Comparison of ENCODE assay signal across 1 cellular context in the genomic region with DNA sequence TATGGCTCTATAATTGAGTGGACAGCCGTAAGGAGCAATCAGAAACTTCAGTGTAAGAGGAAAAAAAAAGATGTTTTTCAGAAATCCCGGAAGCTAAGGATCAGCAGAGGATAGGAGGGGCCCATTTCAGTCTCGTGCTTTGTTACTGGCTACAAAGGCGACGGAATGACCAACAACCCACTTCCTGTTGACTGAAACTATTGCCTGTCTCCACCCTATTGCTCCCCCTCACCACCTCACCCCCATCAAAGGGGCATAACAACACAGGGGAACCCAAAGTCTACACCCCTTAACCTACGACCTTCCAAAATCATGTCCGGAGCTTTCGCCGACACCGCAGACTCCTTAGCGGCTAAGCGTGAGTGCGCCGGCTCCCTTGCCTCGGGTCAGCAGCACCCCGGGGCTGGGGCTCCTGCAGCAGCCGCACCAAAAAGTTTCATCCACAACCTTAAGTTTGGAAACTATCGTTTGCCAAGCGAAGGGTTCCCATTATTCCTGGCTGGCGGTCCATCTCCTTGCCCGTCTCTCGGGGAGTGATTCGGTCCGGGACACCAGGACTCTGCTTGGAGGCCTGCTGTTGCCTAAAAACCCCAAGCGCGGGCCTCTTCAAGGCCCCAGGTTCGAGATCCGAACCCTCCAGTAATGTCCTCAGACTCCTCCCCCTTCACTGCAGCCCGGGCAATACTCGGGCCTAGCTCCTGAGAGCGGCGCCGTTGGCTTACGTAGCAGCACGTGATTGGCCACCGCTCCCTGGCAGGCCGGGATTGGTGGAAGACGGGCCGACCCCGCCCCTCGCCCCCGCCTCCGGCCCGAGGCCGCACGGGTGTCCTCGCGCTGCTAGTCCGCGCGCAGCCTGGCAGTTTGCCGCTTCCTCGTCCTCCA.
A peak's percentile ranks its signal among the peaks of the same experiment; 100 is the strongest.
TF ChIP-seq lines count a peak whose summit lies in the region.

Gene TPP2 (plus strand): TSS at position 840 of the 882 bp plus-strand sequence. CDS start 53 bp downstream, outside the sequence.

TF ChIP-seq in HepG2, 621 proteins besides CTCF, POLR2A, EP300 and RAD21 (continued from another document and continues in another):
- TF ChIP-seq, protein P1, sequence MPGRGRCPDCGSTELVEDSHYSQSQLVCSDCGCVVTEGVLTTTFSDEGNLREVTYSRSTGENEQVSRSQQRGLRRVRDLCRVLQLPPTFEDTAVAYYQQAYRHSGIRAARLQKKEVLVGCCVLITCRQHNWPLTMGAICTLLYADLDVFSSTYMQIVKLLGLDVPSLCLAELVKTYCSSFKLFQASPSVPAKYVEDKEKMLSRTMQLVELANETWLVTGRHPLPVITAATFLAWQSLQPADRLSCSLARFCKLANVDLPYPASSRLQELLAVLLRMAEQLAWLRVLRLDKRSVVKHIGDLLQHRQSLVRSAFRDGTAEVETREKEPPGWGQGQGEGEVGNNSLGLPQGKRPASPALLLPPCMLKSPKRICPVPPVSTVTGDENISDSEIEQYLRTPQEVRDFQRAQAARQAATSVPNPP (CRISPR knock-in tag; IDR thresholded peaks at IDR 0.05): no peak
- no peak for TF ChIP-seq DNMT3B (CRISPR knock-in tag; conservative IDR thresholded peaks at IDR 0.05)
- TF ChIP-seq ARID3A (IDR thresholded peaks at IDR 0.05; ENCODE audit: low read depth, low read length): no peak
- no peak for TF ChIP-seq MBD4 (IDR thresholded peaks at IDR 0.05; ENCODE audit: borderline replicate concordance, low read length)
- no peak for TF ChIP-seq ZSCAN20 (CRISPR knock-in tag; IDR thresholded peaks at IDR 0.05; ENCODE audit: borderline replicate concordance)
- TF ChIP-seq ZNF775 (CRISPR knock-in tag; IDR thresholded peaks at IDR 0.05; ENCODE audit: borderline replicate concordance): no peak
- no peak; the same call in 1 of the 2 replicates for TF ChIP-seq MIER3 (CRISPR knock-in tag; IDR thresholded peaks at IDR 0.05; ENCODE audit: borderline replicate concordance)
- no peak; the same call in none of the 2 replicates for TF ChIP-seq HMG20B (CRISPR knock-in tag; conservative IDR thresholded peaks at IDR 0.05)
- TF ChIP-seq SIN3B (IDR thresholded peaks at IDR 0.05; ENCODE audit: low read length): peak; percentile 68
- peak; percentile 32; the same call in 1 of the 2 replicates for TF ChIP-seq ZNF780A (CRISPR knock-in tag; IDR thresholded peaks at IDR 0.05)
- TF ChIP-seq FOXK1 (CRISPR knock-in tag; IDR thresholded peaks at IDR 0.05; ENCODE audit: borderline replicate concordance, low read depth): no peak
- peak; percentile 35; the same call in 1 of the 2 replicates for TF ChIP-seq ZNF280D (CRISPR knock-in tag; IDR thresholded peaks at IDR 0.05)
- TF ChIP-seq TRIM24 (CRISPR knock-in tag; IDR thresholded peaks at IDR 0.05): no peak
- no peak; the same call in 1 of the 2 replicates for TF ChIP-seq IRX3 (CRISPR knock-in tag; IDR thresholded peaks at IDR 0.05; ENCODE audit: borderline replicate concordance, low read depth)
- peak; percentile 74; the same call in 1 of the 2 replicates for TF ChIP-seq MAZ (IDR thresholded peaks at IDR 0.05; ENCODE audit: borderline replicate concordance, low read depth, low read length)
- peak; percentile 67; the same call in 1 of the 2 replicates for TF ChIP-seq MAZ (CRISPR knock-in tag; IDR thresholded peaks at IDR 0.05; ENCODE audit: low read depth)
- TF ChIP-seq CAMTA2 (CRISPR knock-in tag; IDR thresholded peaks at IDR 0.05; ENCODE audit: borderline replicate concordance): 0 out of 2 replicates have a peak, but pooled peaks have one; percentile 71
- TF ChIP-seq PHB2 (IDR thresholded peaks at IDR 0.05; ENCODE audit: partially characterized antibody): no peak
- no peak for TF ChIP-seq ZNF766 (CRISPR knock-in tag; IDR thresholded peaks at IDR 0.05; ENCODE audit: borderline replicate concordance)
- peak; percentile 73; the same call in 1 of the 2 replicates for TF ChIP-seq MYC (CRISPR knock-in tag; IDR thresholded peaks at IDR 0.05; ENCODE audit: borderline replicate concordance)
- no peak for TF ChIP-seq FOXA1 (IDR thresholded peaks at IDR 0.05)
- peak; percentile 72 for TF ChIP-seq FOXA1 (CRISPR knock-in tag; IDR thresholded peaks at IDR 0.05)
- peak; percentile 50 for TF ChIP-seq ZNF501 (CRISPR knock-in tag; IDR thresholded peaks at IDR 0.05)
- no peak for TF ChIP-seq RNF2 (conservative IDR thresholded peaks at IDR 0.05; ENCODE audit: low read depth)
- TF ChIP-seq ZNF761 (CRISPR knock-in tag; conservative IDR thresholded peaks at IDR 0.05): peak; percentile 89; the same call in 1 of the 2 replicates
- no peak for TF ChIP-seq SRSF4 (IDR thresholded peaks at IDR 0.05; ENCODE audit: low read depth, low read length, poor library complexity, severe bottlenecking)
- TF ChIP-seq SRSF1 (optimal IDR thresholded peaks at IDR 0.05; ENCODE audit: low read depth, low read length): no peak
- TF ChIP-seq, protein P2, sequence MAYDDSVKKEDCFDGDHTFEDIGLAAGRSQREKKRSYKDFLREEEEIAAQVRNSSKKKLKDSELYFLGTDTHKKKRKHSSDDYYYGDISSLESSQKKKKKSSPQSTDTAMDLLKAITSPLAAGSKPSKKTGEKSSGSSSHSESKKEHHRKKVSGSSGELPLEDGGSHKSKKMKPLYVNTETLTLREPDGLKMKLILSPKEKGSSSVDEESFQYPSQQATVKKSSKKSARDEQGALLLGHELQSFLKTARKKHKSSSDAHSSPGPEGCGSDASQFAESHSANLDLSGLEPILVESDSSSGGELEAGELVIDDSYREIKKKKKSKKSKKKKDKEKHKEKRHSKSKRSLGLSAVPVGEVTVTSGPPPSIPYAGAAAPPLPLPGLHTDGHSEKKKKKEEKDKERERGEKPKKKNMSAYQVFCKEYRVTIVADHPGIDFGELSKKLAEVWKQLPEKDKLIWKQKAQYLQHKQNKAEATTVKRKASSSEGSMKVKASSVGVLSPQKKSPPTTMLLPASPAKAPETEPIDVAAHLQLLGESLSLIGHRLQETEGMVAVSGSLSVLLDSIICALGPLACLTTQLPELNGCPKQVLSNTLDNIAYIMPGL (CRISPR knock-in tag; IDR thresholded peaks at IDR 0.05; ENCODE audit: borderline replicate concordance in 1 of 2, low read depth in 1 of 2): peak in 1 of 2 experiments; percentile 85
- no peak for TF ChIP-seq KLF15 (CRISPR knock-in tag; IDR thresholded peaks at IDR 0.05; ENCODE audit: borderline replicate concordance)
- peak; percentile 80; the same call in 1 of the 2 replicates for TF ChIP-seq FOXP1 (IDR thresholded peaks at IDR 0.05)
- peak; percentile 72 for TF ChIP-seq FOXP1 (CRISPR knock-in tag; IDR thresholded peaks at IDR 0.05)
- TF ChIP-seq ZNF235 (CRISPR knock-in tag; IDR thresholded peaks at IDR 0.05; ENCODE audit: borderline replicate concordance): 0 out of 2 replicates have a peak, but pooled peaks have one; percentile 25
- no peak for TF ChIP-seq GATA4 (IDR thresholded peaks at IDR 0.05; ENCODE audit: borderline replicate concordance, low read depth)
- TF ChIP-seq, protein P3, sequence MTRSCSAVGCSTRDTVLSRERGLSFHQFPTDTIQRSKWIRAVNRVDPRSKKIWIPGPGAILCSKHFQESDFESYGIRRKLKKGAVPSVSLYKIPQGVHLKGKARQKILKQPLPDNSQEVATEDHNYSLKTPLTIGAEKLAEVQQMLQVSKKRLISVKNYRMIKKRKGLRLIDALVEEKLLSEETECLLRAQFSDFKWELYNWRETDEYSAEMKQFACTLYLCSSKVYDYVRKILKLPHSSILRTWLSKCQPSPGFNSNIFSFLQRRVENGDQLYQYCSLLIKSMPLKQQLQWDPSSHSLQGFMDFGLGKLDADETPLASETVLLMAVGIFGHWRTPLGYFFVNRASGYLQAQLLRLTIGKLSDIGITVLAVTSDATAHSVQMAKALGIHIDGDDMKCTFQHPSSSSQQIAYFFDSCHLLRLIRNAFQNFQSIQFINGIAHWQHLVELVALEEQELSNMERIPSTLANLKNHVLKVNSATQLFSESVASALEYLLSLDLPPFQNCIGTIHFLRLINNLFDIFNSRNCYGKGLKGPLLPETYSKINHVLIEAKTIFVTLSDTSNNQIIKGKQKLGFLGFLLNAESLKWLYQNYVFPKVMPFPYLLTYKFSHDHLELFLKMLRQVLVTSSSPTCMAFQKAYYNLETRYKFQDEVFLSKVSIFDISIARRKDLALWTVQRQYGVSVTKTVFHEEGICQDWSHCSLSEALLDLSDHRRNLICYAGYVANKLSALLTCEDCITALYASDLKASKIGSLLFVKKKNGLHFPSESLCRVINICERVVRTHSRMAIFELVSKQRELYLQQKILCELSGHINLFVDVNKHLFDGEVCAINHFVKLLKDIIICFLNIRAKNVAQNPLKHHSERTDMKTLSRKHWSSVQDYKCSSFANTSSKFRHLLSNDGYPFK (CRISPR knock-in tag; IDR thresholded peaks at IDR 0.05; ENCODE audit: borderline replicate concordance): peak; percentile 74
- TF ChIP-seq AHDC1 (CRISPR knock-in tag; IDR thresholded peaks at IDR 0.05; ENCODE audit: borderline replicate concordance): no peak; the same call in 1 of the 2 replicates
- no peak for TF ChIP-seq SMC3 (IDR thresholded peaks at IDR 0.05; ENCODE audit: low read length)
- TF ChIP-seq PCBP1 (IDR thresholded peaks at IDR 0.05; ENCODE audit: borderline replicate concordance, low read depth, low read length): no peak
- peak; percentile 78; the same call in 1 of the 2 replicates for TF ChIP-seq NAIF1 (CRISPR knock-in tag; IDR thresholded peaks at IDR 0.05; ENCODE audit: borderline replicate concordance)
